Comparison of ENCODE assay signal across 19 cellular contexts in the genomic region with DNA sequence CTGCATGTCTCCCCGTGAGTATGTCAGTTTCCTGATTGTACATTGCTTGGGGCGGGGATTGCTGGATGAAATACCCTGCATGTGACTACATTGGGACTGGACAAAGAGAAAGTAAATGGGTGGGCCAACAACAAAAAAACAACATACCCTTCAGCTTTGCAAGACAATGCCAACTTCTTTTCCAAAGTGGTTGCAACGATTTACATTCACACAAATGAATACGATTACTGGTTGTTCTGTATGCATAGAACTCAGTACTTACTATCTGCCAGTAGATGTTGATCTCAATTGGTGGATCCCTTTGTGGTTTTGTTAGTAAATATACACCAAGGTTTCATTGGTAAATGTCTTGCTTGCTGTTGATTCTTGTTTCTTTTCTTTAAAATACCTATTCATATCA.
DNase-seq lines count a peak whose midpoint lies in the region; ATAC-seq and TF ChIP-seq lines count a peak whose summit lies in the region.
"Had no signal": no experiment of that assay in that cellular context is flagged by ENCODE, and none has a peak within 500 bp of the region (broad histone marks: within the 10 kb centered on the region; RNA-seq: fewer than 3 reads in every experiment).

No MANE protein-coding gene starts in this region.

- DNase-seq in WTC11 (ENCODE audit: low spot score), result no peak
- no peak for DNase-seq in activated effector memory CD4-positive, alpha-beta T cell treated with anti-CD3 and anti-CD28 coated beads, Interleukin-2, amount 50 U/mL, for 16 hours
- DNase-seq in suprapubic skin (ENCODE audit: low spot score in 2 of 2), result no peak
- DNase-seq: ACHN; BE2C; C1 segment of cervical spinal cord; CD4-positive, CD25-positive, alpha-beta regulatory T cell; CD8-positive, alpha-beta memory T cell; COR-L47; DMS 273 treated with DMSO at 0.1 percent for 48 hours; DMS53; DND-41; EL; KBM-7 had no signal

- POLR2A ChIA-PET in WTC11 (lab: Charles Lee), result no interaction called here

- no peaks in the 10 kb centered on the region for H3K27me3 Mint-ChIP-seq in WTC11 (ENCODE audit: low read depth)
- H3K27me3 Mint-ChIP-seq: CD4-positive, CD25-positive, alpha-beta regulatory T cell; IgD-negative memory B cell had no signal

- H3K27ac ChIP-seq in HUES48 (ENCODE audit: low read depth, low read length), result peak overlapping the region; percentile 76
- H3K27ac ChIP-seq in iPS-20b (ENCODE audit: low read length), result no peak overlapping the region
- no peak overlapping the region for H3K27ac ChIP-seq in suprapubic skin

- H3K27ac Mint-ChIP-seq in WTC11, result peak overlapping the region; percentile 54; the same call in 1 of the 2 replicates
- H3K27ac Mint-ChIP-seq: CD4-positive, CD25-positive, alpha-beta regulatory T cell; CD8-positive, alpha-beta memory T cell; IgD-negative memory B cell had no signal

- no peak for TF ChIP-seq CTCF in WTC11 (IDR thresholded peaks at IDR 0.05)
- no peak for TF ChIP-seq CTCF in suprapubic skin (IDR thresholded peaks at IDR 0.05)

- TF ChIP-seq POLR2A in suprapubic skin (IDR thresholded peaks at IDR 0.05), result no peak

- H3K36me3 ChIP-seq in HUES48 (ENCODE audit: control insufficient read depth, insufficient read depth, low read length), result no peaks in the 10 kb centered on the region
- no peaks in the 10 kb centered on the region for H3K36me3 ChIP-seq in iPS-20b (ENCODE audit: insufficient read depth, low read depth, low read length)
- H3K36me3 ChIP-seq in suprapubic skin, result no peaks in the 10 kb centered on the region
- H3K36me3 ChIP-seq: BE2C had no signal

- H3K9me3 ChIP-seq in HUES48 (ENCODE audit: control insufficient read depth, insufficient read depth, low read length) (no peaks in the 10 kb centered on the region), iPS-20b (ENCODE audit: insufficient read depth, low read depth, low read length) (no peaks in the 10 kb centered on the region), suprapubic skin (no peaks in the 10 kb centered on the region)
- H3K9me3 ChIP-seq: BE2C had no signal

- no peak for TF ChIP-seq EP300 in suprapubic skin (IDR thresholded peaks at IDR 0.05)

- CTCF ChIA-PET in WTC11 (lab: Charles Lee), result no interaction called here

- H3K9ac ChIP-seq in HUES48 (ENCODE audit: low read depth, low read length) (no peak overlapping the region), iPS-20b (ENCODE audit: low read depth, low read length) (no peak overlapping the region)

- WGBS in suprapubic skin, result 71% methylated on average over 4 of the region's 4 CpGs

- H3K9me3 Mint-ChIP-seq in WTC11, result peaks cover 9% of the 10 kb centered on the region
- H3K9me3 Mint-ChIP-seq: IgD-negative memory B cell had no signal

- H3K4me1 Mint-ChIP-seq in WTC11, result peaks cover 22% of the 10 kb centered on the region
- H3K4me1 Mint-ChIP-seq: CD4-positive, CD25-positive, alpha-beta regulatory T cell; CD8-positive, alpha-beta memory T cell; IgD-negative memory B cell had no signal

- H3K4me1 ChIP-seq in HUES48 (ENCODE audit: control insufficient read depth, insufficient read depth, low read length) (peaks cover 16% of the 10 kb centered on the region), iPS-20b (ENCODE audit: insufficient read depth, low read length) (peaks cover 13% of the 10 kb centered on the region), suprapubic skin (no peaks in the 10 kb centered on the region)
- H3K4me1 ChIP-seq: BE2C had no signal

- H3K4me3 Mint-ChIP-seq in WTC11, result no peak overlapping the region
- H3K4me3 Mint-ChIP-seq: CD4-positive, CD25-positive, alpha-beta regulatory T cell; CD8-positive, alpha-beta memory T cell; IgD-negative memory B cell had no signal

- H3K4me3 ChIP-seq in HUES48 (ENCODE audit: low read depth, low read length), result no peak overlapping the region
- peak overlapping the region; percentile 5; the same call in 1 of the 2 replicates for H3K4me3 ChIP-seq in iPS-20b (ENCODE audit: low read length)
- no peak overlapping the region for H3K4me3 ChIP-seq in suprapubic skin

- no peaks in the 10 kb centered on the region for H3K36me3 Mint-ChIP-seq in WTC11
- H3K36me3 Mint-ChIP-seq: CD4-positive, CD25-positive, alpha-beta regulatory T cell; CD8-positive, alpha-beta memory T cell; IgD-negative memory B cell had no signal

- ATAC-seq in WTC11 (peak; percentile 68; the same call in 1 of the 2 replicates), HG03442 (IDR thresholded peaks at IDR 0.05; ENCODE audit: unreplicated experiment) (no peak)
- ATAC-seq: HepG2 had no signal

- no peaks in the 10 kb centered on the region for H3K27me3 ChIP-seq in HUES48 (ENCODE audit: control insufficient read depth, insufficient read depth, low read length)
- H3K27me3 ChIP-seq in iPS-20b (ENCODE audit: insufficient read depth, low read length), result no peaks in the 10 kb centered on the region
- H3K27me3 ChIP-seq in suprapubic skin, result no peaks in the 10 kb centered on the region
- H3K27me3 ChIP-seq: BE2C had no signal

TF ChIP-seq in WTC11, 78 proteins besides CTCF, POLR2A, EP300 and RAD21:
- TF ChIP-seq NFE2L1 (CRISPR knock-in tag; IDR thresholded peaks at IDR 0.05), result no peak
- TF ChIP-seq, protein P1, sequence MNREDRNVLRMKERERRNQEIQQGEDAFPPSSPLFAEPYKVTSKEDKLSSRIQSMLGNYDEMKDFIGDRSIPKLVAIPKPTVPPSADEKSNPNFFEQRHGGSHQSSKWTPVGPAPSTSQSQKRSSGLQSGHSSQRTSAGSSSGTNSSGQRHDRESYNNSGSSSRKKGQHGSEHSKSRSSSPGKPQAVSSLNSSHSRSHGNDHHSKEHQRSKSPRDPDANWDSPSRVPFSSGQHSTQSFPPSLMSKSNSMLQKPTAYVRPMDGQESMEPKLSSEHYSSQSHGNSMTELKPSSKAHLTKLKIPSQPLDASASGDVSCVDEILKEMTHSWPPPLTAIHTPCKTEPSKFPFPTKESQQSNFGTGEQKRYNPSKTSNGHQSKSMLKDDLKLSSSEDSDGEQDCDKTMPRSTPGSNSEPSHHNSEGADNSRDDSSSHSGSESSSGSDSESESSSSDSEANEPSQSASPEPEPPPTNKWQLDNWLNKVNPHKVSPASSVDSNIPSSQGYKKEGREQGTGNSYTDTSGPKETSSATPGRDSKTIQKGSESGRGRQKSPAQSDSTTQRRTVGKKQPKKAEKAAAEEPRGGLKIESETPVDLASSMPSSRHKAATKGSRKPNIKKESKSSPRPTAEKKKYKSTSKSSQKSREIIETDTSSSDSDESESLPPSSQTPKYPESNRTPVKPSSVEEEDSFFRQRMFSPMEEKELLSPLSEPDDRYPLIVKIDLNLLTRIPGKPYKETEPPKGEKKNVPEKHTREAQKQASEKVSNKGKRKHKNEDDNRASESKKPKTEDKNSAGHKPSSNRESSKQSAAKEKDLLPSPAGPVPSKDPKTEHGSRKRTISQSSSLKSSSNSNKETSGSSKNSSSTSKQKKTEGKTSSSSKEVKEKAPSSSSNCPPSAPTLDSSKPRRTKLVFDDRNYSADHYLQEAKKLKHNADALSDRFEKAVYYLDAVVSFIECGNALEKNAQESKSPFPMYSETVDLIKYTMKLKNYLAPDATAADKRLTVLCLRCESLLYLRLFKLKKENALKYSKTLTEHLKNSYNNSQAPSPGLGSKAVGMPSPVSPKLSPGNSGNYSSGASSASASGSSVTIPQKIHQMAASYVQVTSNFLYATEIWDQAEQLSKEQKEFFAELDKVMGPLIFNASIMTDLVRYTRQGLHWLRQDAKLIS (CRISPR knock-in tag; IDR thresholded peaks at IDR 0.05; ENCODE audit: borderline replicate concordance), result no peak
- TF ChIP-seq USF2 (CRISPR knock-in tag; IDR thresholded peaks at IDR 0.05), result 0 out of 2 replicates have a peak, but pooled peaks have one; percentile 20
TF ChIP-seq in WTC11: peak in this region for 1.
